In the genomic region with DNA sequence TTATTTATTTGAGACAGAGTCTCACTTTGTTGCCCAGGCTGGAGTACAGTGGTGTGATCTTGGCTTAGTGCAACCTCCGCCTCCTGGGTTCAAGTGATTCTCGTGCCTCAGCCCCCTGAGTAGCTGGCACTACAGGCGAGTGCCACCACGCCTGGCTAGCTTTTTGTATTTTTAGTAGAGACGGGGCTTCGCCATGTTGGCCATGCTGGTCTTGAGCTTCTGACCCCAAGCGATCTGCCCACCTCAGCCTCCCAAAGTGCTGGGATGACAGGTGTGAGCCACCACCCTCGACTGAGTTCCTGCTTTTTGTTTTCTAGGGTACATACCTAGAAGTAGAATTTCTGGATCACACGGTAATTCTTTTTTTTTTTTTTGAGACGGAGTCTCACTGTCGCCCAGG, we compare ENCODE assay signal across 3 cellular contexts. TPM values are rescaled to one million over a fixed set of nuclear protein-coding genes. Genes with fewer than 3 reads are reported as not detected.
"Had no signal": no experiment of that assay in that cellular context is flagged by ENCODE, and none has a peak within 500 bp of the region (broad histone marks: within the 10 kb centered on the region; RNA-seq: fewer than 3 reads in every experiment).

No MANE protein-coding gene starts in this region.

RNA-seq across cellular contexts. Expression of a gene that starts 42.6 kb away (rescaled TPM):
- total RNA-seq: glomerular endothelial cell, lung microvascular endothelial cell had no signal
- polyA plus RNA-seq: neural cell had no signal
